In the genomic region with DNA sequence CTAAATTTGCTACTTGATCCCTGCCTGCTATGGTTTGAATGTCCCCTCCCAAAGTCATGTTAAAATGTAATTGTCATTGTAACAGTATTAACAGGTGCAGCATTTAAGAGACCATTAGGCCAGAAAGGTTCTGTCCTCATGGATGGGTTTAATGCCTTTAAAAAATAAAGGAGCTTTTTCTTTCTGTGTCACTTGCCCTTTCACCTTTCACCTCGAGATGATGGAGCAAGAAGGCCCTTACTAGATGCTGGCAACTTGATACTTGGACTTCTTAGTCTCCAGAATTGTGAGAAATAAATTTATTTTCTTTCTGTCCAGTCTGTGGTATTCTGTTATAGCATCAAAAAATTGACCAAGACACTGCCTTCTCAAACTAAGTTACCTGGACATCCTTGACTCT, we compare ENCODE assay signal across 2 cellular contexts.
TF ChIP-seq lines count a peak whose summit lies in the region.

No MANE protein-coding gene starts in this region.

TF ChIP-seq in GM23338, 12 proteins besides CTCF, POLR2A, EP300 and RAD21 (continues in another document):
- TF ChIP-seq STAT1 (IDR thresholded peaks at IDR 0.05; ENCODE audit: unreplicated experiment): no peak
- no peak for TF ChIP-seq JUNB (IDR thresholded peaks at IDR 0.05; ENCODE audit: unreplicated experiment)
- TF ChIP-seq, protein P1, sequence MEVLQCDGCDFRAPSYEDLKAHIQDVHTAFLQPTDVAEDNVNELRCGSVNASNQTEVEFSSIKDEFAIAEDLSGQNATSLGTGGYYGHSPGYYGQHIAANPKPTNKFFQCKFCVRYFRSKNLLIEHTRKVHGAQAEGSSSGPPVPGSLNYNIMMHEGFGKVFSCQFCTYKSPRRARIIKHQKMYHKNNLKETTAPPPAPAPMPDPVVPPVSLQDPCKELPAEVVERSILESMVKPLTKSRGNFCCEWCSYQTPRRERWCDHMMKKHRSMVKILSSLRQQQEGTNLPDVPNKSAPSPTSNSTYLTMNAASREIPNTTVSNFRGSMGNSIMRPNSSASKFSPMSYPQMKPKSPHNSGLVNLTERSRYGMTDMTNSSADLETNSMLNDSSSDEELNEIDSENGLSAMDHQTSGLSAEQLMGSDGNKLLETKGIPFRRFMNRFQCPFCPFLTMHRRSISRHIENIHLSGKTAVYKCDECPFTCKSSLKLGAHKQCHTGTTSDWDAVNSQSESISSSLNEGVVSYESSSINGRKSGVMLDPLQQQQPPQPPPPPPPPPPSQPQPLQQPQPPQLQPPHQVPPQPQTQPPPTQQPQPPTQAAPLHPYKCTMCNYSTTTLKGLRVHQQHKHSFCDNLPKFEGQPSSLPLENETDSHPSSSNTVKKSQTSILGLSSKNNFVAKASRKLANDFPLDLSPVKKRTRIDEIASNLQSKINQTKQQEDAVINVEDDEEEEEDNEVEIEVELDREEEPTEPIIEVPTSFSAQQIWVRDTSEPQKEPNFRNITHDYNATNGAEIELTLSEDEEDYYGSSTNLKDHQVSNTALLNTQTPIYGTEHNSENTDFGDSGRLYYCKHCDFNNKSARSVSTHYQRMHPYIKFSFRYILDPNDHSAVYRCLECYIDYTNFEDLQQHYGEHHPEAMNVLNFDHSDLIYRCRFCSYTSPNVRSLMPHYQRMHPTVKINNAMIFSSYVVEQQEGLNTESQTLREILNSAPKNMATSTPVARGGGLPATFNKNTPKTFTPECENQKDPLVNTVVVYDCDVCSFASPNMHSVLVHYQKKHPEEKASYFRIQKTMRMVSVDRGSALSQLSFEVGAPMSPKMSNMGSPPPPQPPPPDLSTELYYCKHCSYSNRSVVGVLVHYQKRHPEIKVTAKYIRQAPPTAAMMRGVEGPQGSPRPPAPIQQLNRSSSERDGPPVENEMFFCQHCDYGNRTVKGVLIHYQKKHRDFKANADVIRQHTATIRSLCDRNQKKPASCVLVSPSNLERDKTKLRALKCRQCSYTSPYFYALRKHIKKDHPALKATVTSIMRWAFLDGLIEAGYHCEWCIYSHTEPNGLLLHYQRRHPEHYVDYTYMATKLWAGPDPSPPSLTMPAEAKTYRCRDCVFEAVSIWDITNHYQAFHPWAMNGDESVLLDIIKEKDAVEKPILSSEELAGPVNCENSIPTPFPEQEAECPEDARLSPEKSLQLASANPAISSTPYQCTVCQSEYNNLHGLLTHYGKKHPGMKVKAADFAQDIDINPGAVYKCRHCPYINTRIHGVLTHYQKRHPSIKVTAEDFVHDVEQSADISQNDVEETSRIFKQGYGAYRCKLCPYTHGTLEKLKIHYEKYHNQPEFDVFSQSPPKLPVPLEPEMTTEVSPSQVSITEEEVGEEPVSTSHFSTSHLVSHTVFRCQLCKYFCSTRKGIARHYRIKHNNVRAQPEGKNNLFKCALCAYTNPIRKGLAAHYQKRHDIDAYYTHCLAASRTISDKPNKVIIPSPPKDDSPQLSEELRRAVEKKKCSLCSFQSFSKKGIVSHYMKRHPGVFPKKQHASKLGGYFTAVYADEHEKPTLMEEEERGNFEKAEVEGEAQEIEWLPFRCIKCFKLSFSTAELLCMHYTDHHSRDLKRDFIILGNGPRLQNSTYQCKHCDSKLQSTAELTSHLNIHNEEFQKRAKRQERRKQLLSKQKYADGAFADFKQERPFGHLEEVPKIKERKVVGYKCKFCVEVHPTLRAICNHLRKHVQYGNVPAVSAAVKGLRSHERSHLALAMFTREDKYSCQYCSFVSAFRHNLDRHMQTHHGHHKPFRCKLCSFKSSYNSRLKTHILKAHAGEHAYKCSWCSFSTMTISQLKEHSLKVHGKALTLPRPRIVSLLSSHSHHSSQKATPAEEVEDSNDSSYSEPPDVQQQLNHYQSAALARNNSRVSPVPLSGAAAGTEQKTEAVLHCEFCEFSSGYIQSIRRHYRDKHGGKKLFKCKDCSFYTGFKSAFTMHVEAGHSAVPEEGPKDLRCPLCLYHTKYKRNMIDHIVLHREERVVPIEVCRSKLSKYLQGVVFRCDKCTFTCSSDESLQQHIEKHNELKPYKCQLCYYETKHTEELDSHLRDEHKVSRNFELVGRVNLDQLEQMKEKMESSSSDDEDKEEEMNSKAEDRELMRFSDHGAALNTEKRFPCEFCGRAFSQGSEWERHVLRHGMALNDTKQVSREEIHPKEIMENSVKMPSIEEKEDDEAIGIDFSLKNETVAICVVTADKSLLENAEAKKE (CRISPR knock-in tag; IDR thresholded peaks at IDR 0.05): no peak
- TF ChIP-seq EZH2phosphoT487 (IDR thresholded peaks at IDR 0.05; ENCODE audit: unreplicated experiment): no peak
- TF ChIP-seq EZH2 (IDR thresholded peaks at IDR 0.05; ENCODE audit: low read depth, unreplicated experiment): no peak
- TF ChIP-seq NANOG (IDR thresholded peaks at IDR 0.05; ENCODE audit: borderline replicate concordance): no peak
- TF ChIP-seq, protein P2, sequence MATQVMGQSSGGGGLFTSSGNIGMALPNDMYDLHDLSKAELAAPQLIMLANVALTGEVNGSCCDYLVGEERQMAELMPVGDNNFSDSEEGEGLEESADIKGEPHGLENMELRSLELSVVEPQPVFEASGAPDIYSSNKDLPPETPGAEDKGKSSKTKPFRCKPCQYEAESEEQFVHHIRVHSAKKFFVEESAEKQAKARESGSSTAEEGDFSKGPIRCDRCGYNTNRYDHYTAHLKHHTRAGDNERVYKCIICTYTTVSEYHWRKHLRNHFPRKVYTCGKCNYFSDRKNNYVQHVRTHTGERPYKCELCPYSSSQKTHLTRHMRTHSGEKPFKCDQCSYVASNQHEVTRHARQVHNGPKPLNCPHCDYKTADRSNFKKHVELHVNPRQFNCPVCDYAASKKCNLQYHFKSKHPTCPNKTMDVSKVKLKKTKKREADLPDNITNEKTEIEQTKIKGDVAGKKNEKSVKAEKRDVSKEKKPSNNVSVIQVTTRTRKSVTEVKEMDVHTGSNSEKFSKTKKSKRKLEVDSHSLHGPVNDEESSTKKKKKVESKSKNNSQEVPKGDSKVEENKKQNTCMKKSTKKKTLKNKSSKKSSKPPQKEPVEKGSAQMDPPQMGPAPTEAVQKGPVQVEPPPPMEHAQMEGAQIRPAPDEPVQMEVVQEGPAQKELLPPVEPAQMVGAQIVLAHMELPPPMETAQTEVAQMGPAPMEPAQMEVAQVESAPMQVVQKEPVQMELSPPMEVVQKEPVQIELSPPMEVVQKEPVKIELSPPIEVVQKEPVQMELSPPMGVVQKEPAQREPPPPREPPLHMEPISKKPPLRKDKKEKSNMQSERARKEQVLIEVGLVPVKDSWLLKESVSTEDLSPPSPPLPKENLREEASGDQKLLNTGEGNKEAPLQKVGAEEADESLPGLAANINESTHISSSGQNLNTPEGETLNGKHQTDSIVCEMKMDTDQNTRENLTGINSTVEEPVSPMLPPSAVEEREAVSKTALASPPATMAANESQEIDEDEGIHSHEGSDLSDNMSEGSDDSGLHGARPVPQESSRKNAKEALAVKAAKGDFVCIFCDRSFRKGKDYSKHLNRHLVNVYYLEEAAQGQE (IDR thresholded peaks at IDR 0.05; ENCODE audit: unreplicated experiment): no peak
- TF ChIP-seq CREB1 (CRISPR knock-in tag; IDR thresholded peaks at IDR 0.05; ENCODE audit: low read depth): no peak
- no peak for TF ChIP-seq POLR2AphosphoS5 (IDR thresholded peaks at IDR 0.05; ENCODE audit: low read depth)
- TF ChIP-seq ZNF114 (CRISPR knock-in tag; IDR thresholded peaks at IDR 0.05): no peak

TF ChIP-seq in GM12878, 131 proteins besides CTCF, POLR2A, EP300 and RAD21:
- TF ChIP-seq NFXL1 (IDR thresholded peaks at IDR 0.05; ENCODE audit: borderline replicate concordance) (peak; percentile 91; the same call in 1 of the 2 replicates), NR2C1 (IDR thresholded peaks at IDR 0.05) (peak; percentile 40; the same call in 1 of the 2 replicates), MEF2B (IDR thresholded peaks at IDR 0.05; ENCODE audit: partially characterized antibody, poor library complexity, severe bottlenecking) (no peak), ETV6 (conservative IDR thresholded peaks at IDR 0.05 in 1 of 2, IDR thresholded peaks at IDR 0.05 in 1 of 2; ENCODE audit: borderline replicate concordance in 1 of 2, low read depth in 1 of 2) (peak in 1 of 2 experiments; percentile 81; a peak in 2 of 4 replicates), SREBF2 (IDR thresholded peaks at IDR 0.05; ENCODE audit: low read length) (no peak)
- TF ChIP-seq, protein P3, sequence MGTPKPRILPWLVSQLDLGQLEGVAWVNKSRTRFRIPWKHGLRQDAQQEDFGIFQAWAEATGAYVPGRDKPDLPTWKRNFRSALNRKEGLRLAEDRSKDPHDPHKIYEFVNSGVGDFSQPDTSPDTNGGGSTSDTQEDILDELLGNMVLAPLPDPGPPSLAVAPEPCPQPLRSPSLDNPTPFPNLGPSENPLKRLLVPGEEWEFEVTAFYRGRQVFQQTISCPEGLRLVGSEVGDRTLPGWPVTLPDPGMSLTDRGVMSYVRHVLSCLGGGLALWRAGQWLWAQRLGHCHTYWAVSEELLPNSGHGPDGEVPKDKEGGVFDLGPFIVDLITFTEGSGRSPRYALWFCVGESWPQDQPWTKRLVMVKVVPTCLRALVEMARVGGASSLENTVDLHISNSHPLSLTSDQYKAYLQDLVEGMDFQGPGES (IDR thresholded peaks at IDR 0.05): no peak
- TF ChIP-seq, protein P4, sequence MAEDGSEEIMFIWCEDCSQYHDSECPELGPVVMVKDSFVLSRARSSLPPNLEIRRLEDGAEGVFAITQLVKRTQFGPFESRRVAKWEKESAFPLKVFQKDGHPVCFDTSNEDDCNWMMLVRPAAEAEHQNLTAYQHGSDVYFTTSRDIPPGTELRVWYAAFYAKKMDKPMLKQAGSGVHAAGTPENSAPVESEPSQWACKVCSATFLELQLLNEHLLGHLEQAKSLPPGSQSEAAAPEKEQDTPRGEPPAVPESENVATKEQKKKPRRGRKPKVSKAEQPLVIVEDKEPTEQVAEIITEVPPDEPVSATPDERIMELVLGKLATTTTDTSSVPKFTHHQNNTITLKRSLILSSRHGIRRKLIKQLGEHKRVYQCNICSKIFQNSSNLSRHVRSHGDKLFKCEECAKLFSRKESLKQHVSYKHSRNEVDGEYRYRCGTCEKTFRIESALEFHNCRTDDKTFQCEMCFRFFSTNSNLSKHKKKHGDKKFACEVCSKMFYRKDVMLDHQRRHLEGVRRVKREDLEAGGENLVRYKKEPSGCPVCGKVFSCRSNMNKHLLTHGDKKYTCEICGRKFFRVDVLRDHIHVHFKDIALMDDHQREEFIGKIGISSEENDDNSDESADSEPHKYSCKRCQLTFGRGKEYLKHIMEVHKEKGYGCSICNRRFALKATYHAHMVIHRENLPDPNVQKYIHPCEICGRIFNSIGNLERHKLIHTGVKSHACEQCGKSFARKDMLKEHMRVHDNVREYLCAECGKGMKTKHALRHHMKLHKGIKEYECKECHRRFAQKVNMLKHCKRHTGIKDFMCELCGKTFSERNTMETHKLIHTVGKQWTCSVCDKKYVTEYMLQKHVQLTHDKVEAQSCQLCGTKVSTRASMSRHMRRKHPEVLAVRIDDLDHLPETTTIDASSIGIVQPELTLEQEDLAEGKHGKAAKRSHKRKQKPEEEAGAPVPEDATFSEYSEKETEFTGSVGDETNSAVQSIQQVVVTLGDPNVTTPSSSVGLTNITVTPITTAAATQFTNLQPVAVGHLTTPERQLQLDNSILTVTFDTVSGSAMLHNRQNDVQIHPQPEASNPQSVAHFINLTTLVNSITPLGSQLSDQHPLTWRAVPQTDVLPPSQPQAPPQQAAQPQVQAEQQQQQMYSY (CRISPR knock-in tag; IDR thresholded peaks at IDR 0.05): no peak
TF ChIP-seq in GM12878: peak in this region for 3.
